Comparison of ENCODE assay signal across 25 cellular contexts in the genomic region with DNA sequence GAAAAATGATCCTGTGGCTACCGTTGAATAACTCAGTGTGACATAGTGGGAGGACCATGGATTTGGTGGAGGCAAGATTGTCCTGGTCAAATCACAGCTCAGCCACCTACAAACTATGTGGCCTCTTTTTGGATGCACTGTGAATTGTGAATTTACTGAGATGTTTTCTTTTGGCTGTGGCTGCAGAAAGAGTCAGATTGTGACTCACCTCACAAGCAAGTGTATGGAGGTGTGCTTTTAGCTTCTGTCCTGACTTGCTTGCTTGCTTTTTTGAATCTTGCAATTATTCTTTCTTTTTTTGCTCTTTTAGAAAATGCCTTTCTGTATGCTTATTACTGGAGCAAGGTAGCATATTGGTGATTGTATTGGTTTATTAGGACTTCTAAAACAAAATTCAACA.
"Had no signal": no experiment of that assay in that cellular context is flagged by ENCODE, and none has a peak within 500 bp of the region (broad histone marks: within the 10 kb centered on the region; RNA-seq: fewer than 3 reads in every experiment).

No MANE protein-coding gene starts in this region.

- H3K4me3 ChIP-seq: adrenal gland, esophagus muscularis mucosa, gastrocnemius medialis, sigmoid colon, uterus had no signal

- ATAC-seq: gastrocnemius medialis; left cardiac atrium; left ventricle myocardium superior; stimulated activated memory B cell treated with anti-CD40 and anti-IgM and Interleukin-4, amounts not matched to agents 10 μg/mL and 1 μg/mL and 100 μg/mL, for 72 hours; stimulated activated naive CD8-positive, alpha-beta T cell treated with anti-CD3 and anti-CD28 coated beads, Interleukin-15, amount 100 ng/mL, for 72 hours had no signal

- DNase-seq: activated CD4-positive, alpha-beta T cell treated with anti-CD3 and anti-CD28 coated beads for 4 hours; activated CD4-positive, alpha-beta T cell treated with anti-CD3 and anti-CD28 coated beads, Interleukin-2, amount 50 U/mL, for 48 hours; activated CD4-positive, CD25-positive, alpha-beta regulatory T cell; activated CD8-positive, alpha-beta memory T cell treated with anti-CD3 and anti-CD28 coated beads for 24 hours; activated effector memory CD4-positive, alpha-beta T cell treated with anti-CD3 and anti-CD28 coated beads, Interleukin-2, amount 50 U/mL, for 16 hours; activated naive CD4-positive, alpha-beta T cell treated with anti-CD3 and anti-CD28 coated beads for 36 hours; activated naive CD8-positive, alpha-beta T cell treated with anti-CD3 and anti-CD28 coated beads for 36 hours; adrenal gland; aorta; brain microvascular endothelial cell; central memory CD4-positive, alpha-beta T cell; gastrocnemius medialis; glutamatergic neuron; left cardiac atrium; left ventricle myocardium superior; retina; sigmoid colon; small intestine; stimulated activated CD4-positive, alpha-beta T cell treated with anti-CD3 and anti-CD28 coated beads, Interleukin-4, amount 100 ng/mL, for 4 hours; stimulated activated CD8-positive, alpha-beta memory T cell treated with anti-CD3 and anti-CD28 coated beads, Interleukin-4, amount 100 ng/mL, for 48 hours; stimulated activated naive CD8-positive, alpha-beta T cell treated with anti-CD3 and anti-CD28 coated beads, Interleukin-15, amount 100 ng/mL, for 72 hours; substantia nigra; uterus had no signal
